29 cellular contexts compared by ENCODE assay signal in the genomic region with DNA sequence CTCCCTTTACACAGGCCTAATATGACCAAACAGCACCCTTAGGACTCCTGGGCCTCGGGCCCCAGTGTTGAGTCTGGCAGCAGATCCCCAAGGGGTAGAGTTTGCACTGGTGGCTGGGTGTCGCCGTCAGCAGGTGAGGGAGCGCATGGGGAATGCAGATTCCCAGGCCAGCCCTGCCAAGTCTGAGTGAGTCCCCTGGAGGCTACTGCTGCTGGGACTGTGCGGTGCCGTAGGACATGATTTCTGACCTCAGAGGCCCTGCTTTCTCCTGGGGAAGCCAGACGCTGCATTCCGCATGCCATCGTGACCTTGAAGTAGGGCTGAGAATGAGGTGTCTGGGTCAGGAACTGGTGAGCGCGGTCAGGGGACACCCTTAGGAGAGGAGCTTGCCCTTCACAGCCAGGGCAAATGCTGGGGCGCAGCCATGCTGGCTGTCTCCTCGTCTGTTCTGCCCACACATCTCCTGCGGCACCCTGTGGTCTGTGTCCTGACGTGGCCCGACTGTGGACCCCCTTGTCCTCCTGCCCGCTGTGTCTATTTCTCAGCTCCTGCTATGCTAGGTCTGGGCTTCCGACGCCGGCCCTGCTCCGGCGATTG. TPM values are rescaled to one million over a fixed set of nuclear protein-coding genes. Genes with fewer than 3 reads are reported as not detected.
"Had no signal": no experiment of that assay in that cellular context is flagged by ENCODE, and none has a peak within 500 bp of the region (broad histone marks: within the 10 kb centered on the region; RNA-seq: fewer than 3 reads in every experiment).

No MANE protein-coding gene starts in this region.

- H3K27ac ChIP-seq: cardiac muscle cell, gastrocnemius medialis, testis had no signal

- H3K9me3 ChIP-seq: gastrocnemius medialis, testis had no signal

- H3K27ac Mint-ChIP-seq: activated B cell treated with CpG ODN at 0.5 μM for 24 hours; activated CD4-positive, alpha-beta T cell treated with anti-CD3 and anti-CD28 coated beads for 36 hours; activated naive CD8-positive, alpha-beta T cell treated with anti-CD3 and anti-CD28 coated beads for 36 hours; activated T-cell treated with anti-CD3 and anti-CD28 coated beads, Interleukin-2, amount 50 U/mL, for 24 hours; activated T-helper 17 cell treated with anti-CD3 and anti-CD28 coated beads, Interleukin-2, amount 50 U/mL, for 72 hours; dendritic cell treated with granulocyte-macrophage colony-stimulating factor and Interleukin-4, amounts not matched to agents 40 ng/mL and 50 ng/mL, for 4 days; memory B cell; nephron progenitor cell had no signal

- H3K4me3 Mint-ChIP-seq: activated B cell treated with CpG ODN at 0.5 μM for 24 hours; activated CD4-positive, alpha-beta T cell treated with anti-CD3 and anti-CD28 coated beads for 36 hours; activated naive CD8-positive, alpha-beta T cell treated with anti-CD3 and anti-CD28 coated beads for 36 hours; activated T-cell treated with anti-CD3 and anti-CD28 coated beads, Interleukin-2, amount 50 U/mL, for 24 hours; activated T-helper 17 cell treated with anti-CD3 and anti-CD28 coated beads, Interleukin-2, amount 50 U/mL, for 72 hours; dendritic cell treated with granulocyte-macrophage colony-stimulating factor and Interleukin-4, amounts not matched to agents 40 ng/mL and 50 ng/mL, for 4 days; memory B cell; nephron progenitor cell; stimulated activated naive B cell treated with anti-CD40 and anti-IgM and Interleukin-4, amounts not matched to agents 10 μg/mL and 1 μg/mL and 100 μg/mL, for 72 hours had no signal

- H3K4me1 Mint-ChIP-seq: activated B cell treated with CpG ODN at 0.5 μM for 24 hours; activated T-helper 17 cell treated with anti-CD3 and anti-CD28 coated beads, Interleukin-2, amount 50 U/mL, for 72 hours; memory B cell had no signal

- DNase-seq: activated B cell treated with CpG ODN at 0.5 μM for 24 hours; activated CD4-positive, alpha-beta T cell treated with anti-CD3 and anti-CD28 coated beads for 36 hours; activated CD4-positive, alpha-beta T cell treated with anti-CD3 and anti-CD28 coated beads, Interleukin-2, amount 50 U/mL, for 4 hours; activated CD8-positive, alpha-beta memory T cell treated with anti-CD3 and anti-CD28 coated beads for 24 hours; activated CD8-positive, alpha-beta memory T cell treated with anti-CD3 and anti-CD28 coated beads, Interleukin-2, amount 50 U/mL, for 4 hours; activated naive CD8-positive, alpha-beta T cell treated with anti-CD3 and anti-CD28 coated beads for 36 hours; activated T-cell treated with anti-CD3 and anti-CD28 coated beads, Interleukin-2, amount 50 U/mL, for 24 hours; amniotic stem cell; effector CD4-positive, alpha-beta T cell; gastrocnemius medialis; hippocampal formation; left ventricle myocardium superior; nephron progenitor cell; small intestine; stimulated activated CD4-positive, alpha-beta T cell treated with anti-CD3 and anti-CD28 coated beads, Interleukin-2, amount 100 ng/mL, for 24 hours; stimulated activated naive B cell treated with anti-CD40 and anti-IgM and Interleukin-4, amounts not matched to agents 10 μg/mL and 1 μg/mL and 100 μg/mL, for 72 hours; testis; trophoblast cell had no signal

- H3K4me1 ChIP-seq: gastrocnemius medialis, testis had no signal

- H3K36me3 Mint-ChIP-seq: activated naive CD8-positive, alpha-beta T cell treated with anti-CD3 and anti-CD28 coated beads for 36 hours; memory B cell; stimulated activated naive B cell treated with anti-CD40 and anti-IgM and Interleukin-4, amounts not matched to agents 10 μg/mL and 1 μg/mL and 100 μg/mL, for 72 hours had no signal

- ATAC-seq: activated T-helper 17 cell treated with anti-CD3 and anti-CD28 coated beads, Interleukin-2, amount 50 U/mL, for 72 hours; gastrocnemius medialis; left ventricle myocardium superior; stimulated activated naive B cell treated with anti-CD40 and anti-IgM and Interleukin-4, amounts not matched to agents 10 μg/mL and 1 μg/mL and 100 μg/mL, for 72 hours had no signal

- H3K9me3 Mint-ChIP-seq: activated B cell treated with CpG ODN at 0.5 μM for 24 hours; activated naive CD8-positive, alpha-beta T cell treated with anti-CD3 and anti-CD28 coated beads for 36 hours; activated T-cell treated with anti-CD3 and anti-CD28 coated beads, Interleukin-2, amount 50 U/mL, for 24 hours; activated T-helper 17 cell treated with anti-CD3 and anti-CD28 coated beads, Interleukin-2, amount 50 U/mL, for 72 hours; dendritic cell treated with granulocyte-macrophage colony-stimulating factor and Interleukin-4, amounts not matched to agents 40 ng/mL and 50 ng/mL, for 4 days; memory B cell had no signal

- H3K36me3 ChIP-seq: cardiac muscle cell, gastrocnemius medialis had no signal

- H3K4me3 ChIP-seq: cardiac muscle cell, gastrocnemius medialis had no signal

- H3K27me3 ChIP-seq: testis had no signal

RNA-seq across cellular contexts. Expression of a gene that starts 37.6 kb away (rescaled TPM):
- total RNA-seq: activated B cell treated with CpG ODN at 0.5 μM for 24 hours; activated CD4-positive, alpha-beta T cell treated with anti-CD3 and anti-CD28 coated beads for 36 hours; activated naive CD8-positive, alpha-beta T cell treated with anti-CD3 and anti-CD28 coated beads for 36 hours; activated T-helper 17 cell treated with anti-CD3 and anti-CD28 coated beads, Interleukin-2, amount 50 U/mL, for 72 hours; chondrocyte; esophagus mucosa; gastrocnemius medialis; left ventricle myocardium superior; mononuclear cell; myocyte; renal cortical epithelial cell; sciatic nerve; T-helper 1 cell treated with Interleukin-12 subunit alpha and Interleukin-12 subunit beta and Interleukin-4 antibody, amounts not matched to agents 30 ng/mL and 1 ng/mL, for 36 hours had no signal
